Comparison of ENCODE assay signal across 12 cellular contexts in the genomic region with DNA sequence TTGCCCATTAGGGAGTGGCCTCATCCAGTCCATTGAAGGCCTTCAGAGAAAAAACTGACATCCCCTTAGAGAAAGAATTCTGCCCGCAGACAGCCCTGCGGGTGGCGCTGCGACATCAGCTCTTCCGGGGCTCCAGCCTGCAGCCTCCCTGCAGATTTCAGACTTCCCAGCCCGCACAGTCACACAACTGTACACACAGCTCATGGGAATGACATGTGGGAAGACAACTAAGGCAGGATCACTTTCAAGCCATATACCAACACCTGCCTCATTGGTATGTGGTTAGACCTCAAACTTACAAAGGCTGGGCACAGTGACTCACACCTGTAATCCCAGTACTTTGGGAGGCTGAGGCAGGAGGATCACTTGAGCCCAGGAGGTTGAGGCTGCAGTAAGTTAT. TPM values are rescaled to one million over a fixed set of nuclear protein-coding genes. Genes with fewer than 3 reads are reported as not detected.
DNase-seq lines count a peak whose midpoint lies in the region; ATAC-seq and TF ChIP-seq lines count a peak whose summit lies in the region.
"Had no signal": no experiment of that assay in that cellular context is flagged by ENCODE, and none has a peak within 500 bp of the region (broad histone marks: within the 10 kb centered on the region; RNA-seq: fewer than 3 reads in every experiment).

No MANE protein-coding gene starts in this region.

- ATAC-seq in HG03025 (IDR thresholded peaks at IDR 0.05; ENCODE audit: low FRiP score, unreplicated experiment) (no peak), HG02870 (IDR thresholded peaks at IDR 0.05; ENCODE audit: unreplicated experiment) (no peak), HG03460 (IDR thresholded peaks at IDR 0.05; ENCODE audit: unreplicated experiment) (no peak)

- DNase-seq in DMS 273 (lab: John Stamatoyannopoulos, UW; ENCODE audit: unreplicated experiment) (peak; percentile 26), DMS 273 treated with DMSO at 0.1 percent for 48 hours (lab: John Stamatoyannopoulos, UW) (no peak), NCI-H69 (lab: John Stamatoyannopoulos, UW) (peak; percentile 65), dermis blood vessel endothelial cell (peak; percentile 51), osteocyte (ENCODE audit: extremely low spot score, unreplicated experiment) (no peak)
- DNase-seq: NCI-H774; stimulated activated CD4-positive, alpha-beta T cell treated with anti-CD3 and anti-CD28 coated beads, Interleukin-4, amount 100 ng/mL, for 1 hour; thyroid gland had no signal

- H3K27ac Mint-ChIP-seq in osteocyte (ENCODE audit: unreplicated experiment), result no peak overlapping the region
- H3K27ac Mint-ChIP-seq: activated naive CD4-positive, alpha-beta T cell treated with anti-CD3 and anti-CD28 coated beads, Interleukin-2, amount 50 U/mL, for 72 hours had no signal

- H3K4me1 Mint-ChIP-seq in osteocyte (ENCODE audit: unreplicated experiment), result peaks cover 52% of the 10 kb centered on the region

- no peaks in the 10 kb centered on the region for H3K9me3 Mint-ChIP-seq in osteocyte (ENCODE audit: unreplicated experiment)
- H3K9me3 Mint-ChIP-seq: activated naive CD4-positive, alpha-beta T cell treated with anti-CD3 and anti-CD28 coated beads, Interleukin-2, amount 50 U/mL, for 72 hours had no signal

- H3K4me3 Mint-ChIP-seq in osteocyte (ENCODE audit: unreplicated experiment), result no peak overlapping the region

- no peaks in the 10 kb centered on the region for H3K36me3 Mint-ChIP-seq in osteocyte (ENCODE audit: unreplicated experiment)
- H3K36me3 Mint-ChIP-seq: activated naive CD4-positive, alpha-beta T cell treated with anti-CD3 and anti-CD28 coated beads, Interleukin-2, amount 50 U/mL, for 72 hours had no signal

- no peaks in the 10 kb centered on the region for H3K27me3 Mint-ChIP-seq in osteocyte (ENCODE audit: unreplicated experiment)

- TF ChIP-seq CTCF in osteocyte (IDR thresholded peaks at IDR 0.05), result peak; percentile 33

RNA-seq across cellular contexts. Expression of a gene that starts 24.8 kb away (rescaled TPM):
- total RNA-seq in dermis blood vessel endothelial cell, result 877 and 1,390 TPM in 2 replicates
- 116 and 118 TPM in 2 replicates for total RNA-seq in osteocyte

RNA-seq across cellular contexts. Expression of a gene that starts 29.1 kb away (rescaled TPM):
- total RNA-seq in dermis blood vessel endothelial cell (1.2 and 1.9 TPM in 2 replicates), osteocyte (not detected in 2 replicates)
- total RNA-seq: activated naive CD4-positive, alpha-beta T cell treated with anti-CD3 and anti-CD28 coated beads, Interleukin-2, amount 50 U/mL, for 72 hours had no signal

Comparison
In these comparisons a context has a peak if more than half of its experiments do, and no peak if none do; other contexts are left out.
1. DNase-seq: peak in DMS 273 (single experiment), NCI-H69 (single experiment) and dermis blood vessel endothelial cell (single experiment); none in DMS 273 treated with DMSO at 0.1 percent for 48 hours (single experiment) and osteocyte (single experiment).